Comparison of ENCODE assay signal across 9 cellular contexts in genomic region chr7:138979988-138980574, GRCh38. TPM values are rescaled to one million over a fixed set of nuclear protein-coding genes. Genes with fewer than 3 reads are reported as not detected.
A peak's percentile ranks its signal among the peaks of the same experiment; 100 is the strongest.
DNase-seq lines count a peak whose midpoint lies in the region; ATAC-seq and TF ChIP-seq lines count a peak whose summit lies in the region.
"Had no signal": no experiment of that assay in that cellular context is flagged by ENCODE, and none has a peak within 500 bp of the region (broad histone marks: within the 10 kb centered on the region; RNA-seq: fewer than 3 reads in every experiment).

No MANE protein-coding gene starts in this region.

- DNase-seq in CD8-positive, alpha-beta T cell: no peak
- DNase-seq in MM.1S (no peak), neural progenitor cell (ENCODE audit: low spot score) (peak; percentile 37), D341Med (ENCODE audit: low spot score) (no peak)
- DNase-seq in central memory CD4-positive, alpha-beta T cell: no peak
- no peak for DNase-seq in stimulated activated CD4-positive, alpha-beta T cell treated with anti-CD3 and anti-CD28 coated beads, Interleukin-4, amount 100 ng/mL, for 1 hour

- peak overlapping the region; percentile 89 for H3K4me3 Mint-ChIP-seq in CD8-positive, alpha-beta T cell
- peak overlapping the region; percentile 99 for H3K4me3 Mint-ChIP-seq in neural progenitor cell

- no peaks in the 10 kb centered on the region for H3K9me3 Mint-ChIP-seq in CD8-positive, alpha-beta T cell
- H3K9me3 Mint-ChIP-seq in neural progenitor cell: no peaks in the 10 kb centered on the region

- H3F3A ChIP-seq in MM.1S (ENCODE audit: insufficient read depth, low read length): peaks cover 4% of the 10 kb centered on the region
- H3F3A ChIP-seq in neural progenitor cell (ENCODE audit: low read depth): peaks cover 42% of the 10 kb centered on the region

- intact Hi-C loops in CD8-positive, alpha-beta T cell (cut with DNase I, micrococcal nuclease): loop anchor here (2.0 to 5.0 kb wide), 2 partner anchors 78 to 93 kb away; no protein-coding TSS in a partner anchor

- peaks cover 10% of the 10 kb centered on the region for H3K27me3 ChIP-seq in CD8-positive, alpha-beta T cell (ENCODE audit: insufficient read depth, low read length)
- H3K27me3 ChIP-seq in MM.1S (replicated peaks; ENCODE audit: insufficient read depth, low read length): no peaks in the 10 kb centered on the region
- H3K27me3 ChIP-seq in duodenal mucosa (ENCODE audit: control insufficient read depth in 1 of 2, insufficient read depth in 2 of 2, low read length in 2 of 2): peaks cover 0 to 12% of the 10 kb centered on the region in 2 donors
- H3K27me3 ChIP-seq in neural progenitor cell: peaks cover 44% of the 10 kb centered on the region

- POLR2A ChIA-PET in CD8-positive, alpha-beta T cell (lab: Charles Lee): no interaction called here

- no peak for TF ChIP-seq CTCF in CD8-positive, alpha-beta T cell (IDR thresholded peaks at IDR 0.05)
- TF ChIP-seq CTCF in MM.1S (IDR thresholded peaks at IDR 0.05; ENCODE audit: low read length) (no peak), neural progenitor cell (IDR thresholded peaks at IDR 0.05) (no peak)

- no peaks in the 10 kb centered on the region for H4K20me1 ChIP-seq in MM.1S (ENCODE audit: insufficient read depth, low read length)
- peaks cover 52% of the 10 kb centered on the region for H4K20me1 ChIP-seq in neural progenitor cell (ENCODE audit: low read depth)

- H3K27ac Mint-ChIP-seq in CD8-positive, alpha-beta T cell: no peak overlapping the region
- peak overlapping the region; percentile 97 for H3K27ac Mint-ChIP-seq in neural progenitor cell

- no peaks in the 10 kb centered on the region for H3K36me3 ChIP-seq in CD8-positive, alpha-beta T cell (ENCODE audit: insufficient read depth, low read length)
- H3K36me3 ChIP-seq in MM.1S (replicated peaks; ENCODE audit: insufficient read depth, low read length): no peaks in the 10 kb centered on the region
- H3K36me3 ChIP-seq in duodenal mucosa (ENCODE audit: control insufficient read depth in 1 of 2, insufficient read depth in 2 of 2, low read length in 2 of 2): no peaks in the 10 kb centered on the region
- no peaks in the 10 kb centered on the region for H3K36me3 ChIP-seq in neural progenitor cell

- H3K4me2 ChIP-seq in MM.1S (ENCODE audit: low read depth, low read length) (peak overlapping the region; percentile 84), neural progenitor cell (peak overlapping the region; percentile 83)

- H3K27ac ChIP-seq in CD8-positive, alpha-beta T cell (ENCODE audit: low read depth, low read length): no peak overlapping the region
- H3K27ac ChIP-seq in MM.1S (ENCODE audit: low read length): no peak overlapping the region
- no peak overlapping the region for H3K27ac ChIP-seq in duodenal mucosa (ENCODE audit: low read depth, low read length)
- no peak overlapping the region for H3K27ac ChIP-seq in neural progenitor cell

- H3K9ac ChIP-seq in MM.1S (ENCODE audit: low read length) (peak overlapping the region; percentile 60; the same call in 1 of the 2 replicates), duodenal mucosa (ENCODE audit: low read depth in 1 of 2, low read length in 2 of 2) (no peak overlapping the region), neural progenitor cell (peak overlapping the region; percentile 23)

- ATAC-seq in CD8-positive, alpha-beta T cell: no peak
- no peak for ATAC-seq in GM21528 (IDR thresholded peaks at IDR 0.05; ENCODE audit: low FRiP score, unreplicated experiment)
- ATAC-seq: K562 had no signal

- peaks cover 2% of the 10 kb centered on the region for H3K36me3 Mint-ChIP-seq in CD8-positive, alpha-beta T cell
- peaks cover 7% of the 10 kb centered on the region for H3K36me3 Mint-ChIP-seq in neural progenitor cell

- H2AFZ ChIP-seq in MM.1S (ENCODE audit: low read length) (peak overlapping the region; percentile 77), neural progenitor cell (replicated peaks) (peak overlapping the region; percentile 63)

- H3K9me3 ChIP-seq in CD8-positive, alpha-beta T cell (ENCODE audit: low read length): no peaks in the 10 kb centered on the region
- H3K9me3 ChIP-seq in MM.1S (replicated peaks; ENCODE audit: insufficient read depth, low read length) (no peaks in the 10 kb centered on the region), duodenal mucosa (ENCODE audit: control insufficient read depth in 1 of 2, low read length in 2 of 2) (no peaks in the 10 kb centered on the region), neural progenitor cell (ENCODE audit: low read depth) (no peaks in the 10 kb centered on the region)

- no peaks in the 10 kb centered on the region for H3K9me2 ChIP-seq in MM.1S (replicated peaks; ENCODE audit: insufficient read depth, low read length)

- peaks cover 38% of the 10 kb centered on the region for H3K27me3 Mint-ChIP-seq in CD8-positive, alpha-beta T cell (ENCODE audit: low read depth)
- peaks cover 3% of the 10 kb centered on the region for H3K27me3 Mint-ChIP-seq in neural progenitor cell (ENCODE audit: insufficient read depth, low read depth)

- CTCF ChIA-PET in CD8-positive, alpha-beta T cell (lab: Charles Lee): interaction anchor here (0.6 to 3.8 kb wide), 3 partner anchors 10 to 93 kb away, joined by 3 to 19 read pairs (median 4); no protein-coding TSS in a partner anchor

- H3K4me1 ChIP-seq in CD8-positive, alpha-beta T cell (ENCODE audit: insufficient read depth, low read length): peaks cover 9% of the 10 kb centered on the region
- H3K4me1 ChIP-seq in MM.1S (ENCODE audit: low read length) (peaks cover 12% of the 10 kb centered on the region), duodenal mucosa (ENCODE audit: control insufficient read depth in 1 of 2, insufficient read depth in 2 of 2, low read length in 2 of 2) (peaks cover 11 to 14% of the 10 kb centered on the region in 2 donors), neural progenitor cell (peaks cover 34% of the 10 kb centered on the region)

- peaks cover 12% of the 10 kb centered on the region for H3K4me1 Mint-ChIP-seq in CD8-positive, alpha-beta T cell (ENCODE audit: low read depth)
- peaks cover 39% of the 10 kb centered on the region for H3K4me1 Mint-ChIP-seq in neural progenitor cell

- H3K79me2 ChIP-seq in MM.1S (ENCODE audit: low read length) (0 out of 2 replicates have a peak, but pooled peaks cover 11% of the 10 kb centered on the region), neural progenitor cell (ENCODE audit: low read depth) (peaks cover 49% of the 10 kb centered on the region)

- H3K4me3 ChIP-seq in CD8-positive, alpha-beta T cell (ENCODE audit: low read depth, low read length): peak overlapping the region; percentile 3
- H3K4me3 ChIP-seq in MM.1S (ENCODE audit: low read length) (peak overlapping the region; percentile 70), duodenal mucosa (ENCODE audit: low read depth in 1 of 2, low read length in 2 of 2) (peak overlapping the region; percentile 60 to 76), neural progenitor cell (peak overlapping the region; percentile 64)

RNA-seq across cellular contexts. Expression of gene KIAA1549, which starts 1.1 kb away (rescaled TPM):
- under 1 TPM in 1 of 2 experiments, not detected in 1; 0.06 TPM for total RNA-seq in CD8-positive, alpha-beta T cell
- total RNA-seq in neural progenitor cell (ENCODE audit: low replicate concordance): 4.8 and 9.1 TPM in 2 replicates

RNA-seq across cellular contexts. Expression of gene ZC3HAV1L, which starts 55.8 kb away (rescaled TPM):
- under 1 TPM; 0.16 to 0.44 TPM for total RNA-seq in CD8-positive, alpha-beta T cell
- 7.1 and 9.5 TPM in 2 replicates for total RNA-seq in neural progenitor cell (ENCODE audit: low replicate concordance)
- total RNA-seq: K562 had no signal

Comparison
In these comparisons a context has a peak if more than half of its experiments do, and no peak if none do; other contexts are left out.
1. H3K4me3 ChIP-seq: peak in every context shown above with its lines; median percentile 70 in MM.1S; 68 in duodenal mucosa; 64 in neural progenitor cell; 3 in CD8-positive, alpha-beta T cell.
2. H3K9ac ChIP-seq: peak in MM.1S (single experiment) and neural progenitor cell (single experiment); none in duodenal mucosa (0 of 2).